ENCODE assay signal across 1 cellular context in the genomic region with DNA sequence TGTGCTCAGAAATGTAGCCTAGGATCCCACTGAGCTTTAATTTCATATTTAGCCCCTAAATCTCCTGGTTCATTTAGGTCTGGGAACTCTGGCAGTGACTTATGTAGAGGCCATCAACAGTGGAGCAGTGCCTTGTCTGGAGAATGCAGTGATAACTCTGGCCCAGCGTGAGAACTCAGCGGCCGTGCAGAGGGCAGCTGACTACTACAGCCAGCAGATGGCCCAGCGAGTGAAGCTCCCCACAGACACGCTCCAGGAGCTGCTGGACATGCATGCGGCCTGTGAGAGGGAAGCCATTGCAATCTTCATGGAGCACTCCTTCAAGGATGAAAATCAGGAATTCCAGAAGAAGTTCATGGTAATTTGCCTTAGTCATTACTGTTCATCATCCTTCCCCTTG.
TF ChIP-seq lines count a peak whose summit lies in the region.

No MANE protein-coding gene starts in this region.

TF ChIP-seq in GM23338, 12 proteins besides CTCF, POLR2A, EP300 and RAD21 (continued from another document):
- TF ChIP-seq, protein P1, sequence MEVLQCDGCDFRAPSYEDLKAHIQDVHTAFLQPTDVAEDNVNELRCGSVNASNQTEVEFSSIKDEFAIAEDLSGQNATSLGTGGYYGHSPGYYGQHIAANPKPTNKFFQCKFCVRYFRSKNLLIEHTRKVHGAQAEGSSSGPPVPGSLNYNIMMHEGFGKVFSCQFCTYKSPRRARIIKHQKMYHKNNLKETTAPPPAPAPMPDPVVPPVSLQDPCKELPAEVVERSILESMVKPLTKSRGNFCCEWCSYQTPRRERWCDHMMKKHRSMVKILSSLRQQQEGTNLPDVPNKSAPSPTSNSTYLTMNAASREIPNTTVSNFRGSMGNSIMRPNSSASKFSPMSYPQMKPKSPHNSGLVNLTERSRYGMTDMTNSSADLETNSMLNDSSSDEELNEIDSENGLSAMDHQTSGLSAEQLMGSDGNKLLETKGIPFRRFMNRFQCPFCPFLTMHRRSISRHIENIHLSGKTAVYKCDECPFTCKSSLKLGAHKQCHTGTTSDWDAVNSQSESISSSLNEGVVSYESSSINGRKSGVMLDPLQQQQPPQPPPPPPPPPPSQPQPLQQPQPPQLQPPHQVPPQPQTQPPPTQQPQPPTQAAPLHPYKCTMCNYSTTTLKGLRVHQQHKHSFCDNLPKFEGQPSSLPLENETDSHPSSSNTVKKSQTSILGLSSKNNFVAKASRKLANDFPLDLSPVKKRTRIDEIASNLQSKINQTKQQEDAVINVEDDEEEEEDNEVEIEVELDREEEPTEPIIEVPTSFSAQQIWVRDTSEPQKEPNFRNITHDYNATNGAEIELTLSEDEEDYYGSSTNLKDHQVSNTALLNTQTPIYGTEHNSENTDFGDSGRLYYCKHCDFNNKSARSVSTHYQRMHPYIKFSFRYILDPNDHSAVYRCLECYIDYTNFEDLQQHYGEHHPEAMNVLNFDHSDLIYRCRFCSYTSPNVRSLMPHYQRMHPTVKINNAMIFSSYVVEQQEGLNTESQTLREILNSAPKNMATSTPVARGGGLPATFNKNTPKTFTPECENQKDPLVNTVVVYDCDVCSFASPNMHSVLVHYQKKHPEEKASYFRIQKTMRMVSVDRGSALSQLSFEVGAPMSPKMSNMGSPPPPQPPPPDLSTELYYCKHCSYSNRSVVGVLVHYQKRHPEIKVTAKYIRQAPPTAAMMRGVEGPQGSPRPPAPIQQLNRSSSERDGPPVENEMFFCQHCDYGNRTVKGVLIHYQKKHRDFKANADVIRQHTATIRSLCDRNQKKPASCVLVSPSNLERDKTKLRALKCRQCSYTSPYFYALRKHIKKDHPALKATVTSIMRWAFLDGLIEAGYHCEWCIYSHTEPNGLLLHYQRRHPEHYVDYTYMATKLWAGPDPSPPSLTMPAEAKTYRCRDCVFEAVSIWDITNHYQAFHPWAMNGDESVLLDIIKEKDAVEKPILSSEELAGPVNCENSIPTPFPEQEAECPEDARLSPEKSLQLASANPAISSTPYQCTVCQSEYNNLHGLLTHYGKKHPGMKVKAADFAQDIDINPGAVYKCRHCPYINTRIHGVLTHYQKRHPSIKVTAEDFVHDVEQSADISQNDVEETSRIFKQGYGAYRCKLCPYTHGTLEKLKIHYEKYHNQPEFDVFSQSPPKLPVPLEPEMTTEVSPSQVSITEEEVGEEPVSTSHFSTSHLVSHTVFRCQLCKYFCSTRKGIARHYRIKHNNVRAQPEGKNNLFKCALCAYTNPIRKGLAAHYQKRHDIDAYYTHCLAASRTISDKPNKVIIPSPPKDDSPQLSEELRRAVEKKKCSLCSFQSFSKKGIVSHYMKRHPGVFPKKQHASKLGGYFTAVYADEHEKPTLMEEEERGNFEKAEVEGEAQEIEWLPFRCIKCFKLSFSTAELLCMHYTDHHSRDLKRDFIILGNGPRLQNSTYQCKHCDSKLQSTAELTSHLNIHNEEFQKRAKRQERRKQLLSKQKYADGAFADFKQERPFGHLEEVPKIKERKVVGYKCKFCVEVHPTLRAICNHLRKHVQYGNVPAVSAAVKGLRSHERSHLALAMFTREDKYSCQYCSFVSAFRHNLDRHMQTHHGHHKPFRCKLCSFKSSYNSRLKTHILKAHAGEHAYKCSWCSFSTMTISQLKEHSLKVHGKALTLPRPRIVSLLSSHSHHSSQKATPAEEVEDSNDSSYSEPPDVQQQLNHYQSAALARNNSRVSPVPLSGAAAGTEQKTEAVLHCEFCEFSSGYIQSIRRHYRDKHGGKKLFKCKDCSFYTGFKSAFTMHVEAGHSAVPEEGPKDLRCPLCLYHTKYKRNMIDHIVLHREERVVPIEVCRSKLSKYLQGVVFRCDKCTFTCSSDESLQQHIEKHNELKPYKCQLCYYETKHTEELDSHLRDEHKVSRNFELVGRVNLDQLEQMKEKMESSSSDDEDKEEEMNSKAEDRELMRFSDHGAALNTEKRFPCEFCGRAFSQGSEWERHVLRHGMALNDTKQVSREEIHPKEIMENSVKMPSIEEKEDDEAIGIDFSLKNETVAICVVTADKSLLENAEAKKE (CRISPR knock-in tag; IDR thresholded peaks at IDR 0.05) = no peak
- TF ChIP-seq EZH2phosphoT487 (IDR thresholded peaks at IDR 0.05; ENCODE audit: unreplicated experiment) = no peak
- no peak for TF ChIP-seq NANOG (IDR thresholded peaks at IDR 0.05; ENCODE audit: borderline replicate concordance)
- no peak for TF ChIP-seq STAT1 (IDR thresholded peaks at IDR 0.05; ENCODE audit: unreplicated experiment)
- TF ChIP-seq ETS1 (IDR thresholded peaks at IDR 0.05) = no peak
- TF ChIP-seq POLR2AphosphoS5 (IDR thresholded peaks at IDR 0.05; ENCODE audit: low read depth) = no peak
- TF ChIP-seq ZNF331 (CRISPR knock-in tag; IDR thresholded peaks at IDR 0.05; ENCODE audit: low read depth) = no peak
- TF ChIP-seq CREB1 (CRISPR knock-in tag; IDR thresholded peaks at IDR 0.05; ENCODE audit: low read depth) = no peak
- TF ChIP-seq EZH2 (IDR thresholded peaks at IDR 0.05; ENCODE audit: low read depth, unreplicated experiment) = no peak
- TF ChIP-seq JUNB (IDR thresholded peaks at IDR 0.05; ENCODE audit: unreplicated experiment) = no peak
- TF ChIP-seq, protein P2, sequence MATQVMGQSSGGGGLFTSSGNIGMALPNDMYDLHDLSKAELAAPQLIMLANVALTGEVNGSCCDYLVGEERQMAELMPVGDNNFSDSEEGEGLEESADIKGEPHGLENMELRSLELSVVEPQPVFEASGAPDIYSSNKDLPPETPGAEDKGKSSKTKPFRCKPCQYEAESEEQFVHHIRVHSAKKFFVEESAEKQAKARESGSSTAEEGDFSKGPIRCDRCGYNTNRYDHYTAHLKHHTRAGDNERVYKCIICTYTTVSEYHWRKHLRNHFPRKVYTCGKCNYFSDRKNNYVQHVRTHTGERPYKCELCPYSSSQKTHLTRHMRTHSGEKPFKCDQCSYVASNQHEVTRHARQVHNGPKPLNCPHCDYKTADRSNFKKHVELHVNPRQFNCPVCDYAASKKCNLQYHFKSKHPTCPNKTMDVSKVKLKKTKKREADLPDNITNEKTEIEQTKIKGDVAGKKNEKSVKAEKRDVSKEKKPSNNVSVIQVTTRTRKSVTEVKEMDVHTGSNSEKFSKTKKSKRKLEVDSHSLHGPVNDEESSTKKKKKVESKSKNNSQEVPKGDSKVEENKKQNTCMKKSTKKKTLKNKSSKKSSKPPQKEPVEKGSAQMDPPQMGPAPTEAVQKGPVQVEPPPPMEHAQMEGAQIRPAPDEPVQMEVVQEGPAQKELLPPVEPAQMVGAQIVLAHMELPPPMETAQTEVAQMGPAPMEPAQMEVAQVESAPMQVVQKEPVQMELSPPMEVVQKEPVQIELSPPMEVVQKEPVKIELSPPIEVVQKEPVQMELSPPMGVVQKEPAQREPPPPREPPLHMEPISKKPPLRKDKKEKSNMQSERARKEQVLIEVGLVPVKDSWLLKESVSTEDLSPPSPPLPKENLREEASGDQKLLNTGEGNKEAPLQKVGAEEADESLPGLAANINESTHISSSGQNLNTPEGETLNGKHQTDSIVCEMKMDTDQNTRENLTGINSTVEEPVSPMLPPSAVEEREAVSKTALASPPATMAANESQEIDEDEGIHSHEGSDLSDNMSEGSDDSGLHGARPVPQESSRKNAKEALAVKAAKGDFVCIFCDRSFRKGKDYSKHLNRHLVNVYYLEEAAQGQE (IDR thresholded peaks at IDR 0.05; ENCODE audit: unreplicated experiment) = no peak
